8 cellular contexts compared by ENCODE assay signal in genomic region chr2:46942143-46942526, GRCh38. TPM values are rescaled to one million over a fixed set of nuclear protein-coding genes. Genes with fewer than 3 reads are reported as not detected.
DNase-seq lines count a peak whose midpoint lies in the region; ATAC-seq and TF ChIP-seq lines count a peak whose summit lies in the region.

No MANE protein-coding gene starts in this region.

- peaks cover 52% of the 10 kb centered on the region for H3K4me1 Mint-ChIP-seq in activated CD8-positive, alpha-beta T cell treated with anti-CD3 and anti-CD28 coated beads, Interleukin-2, amount 10 ng/mL, durations not matched to agents 7 days and 5 days (ENCODE audit: low read depth)
- H3K4me1 Mint-ChIP-seq in endodermal cell = peaks cover 20% of the 10 kb centered on the region
- H3K4me1 Mint-ChIP-seq in naive thymus-derived CD8-positive, alpha-beta T cell = peaks cover 33 to 71% (median 64%) of the 10 kb centered on the region in 4 donors
- peaks cover 57% of the 10 kb centered on the region for H3K4me1 Mint-ChIP-seq in stimulated activated naive CD8-positive, alpha-beta T cell treated with anti-CD3 and anti-CD28 coated beads, Interleukin-15, Interleukin-2, amounts not matched to agents 100 ng/mL and 50 ng/mL, for 24 hours (ENCODE audit: low read depth)

- H3K9ac ChIP-seq in endodermal cell (ENCODE audit: extremely low read depth, low read length, poor library complexity, severe bottlenecking) = peak overlapping the region; percentile 62

- H3K4me1 ChIP-seq in endodermal cell (ENCODE audit: control insufficient read depth, insufficient read depth, low read length) = peaks cover 15% of the 10 kb centered on the region

- no peak for TF ChIP-seq CTCF in C4-2B (conservative IDR thresholded peaks at IDR 0.05)
- TF ChIP-seq CTCF in endodermal cell (conservative IDR thresholded peaks at IDR 0.05) = no peak

- H3K27ac ChIP-seq in C4-2B (peak overlapping the region; percentile 79), endodermal cell (ENCODE audit: low read depth, low read length) (no peak overlapping the region)

- no peaks in the 10 kb centered on the region for H3K9me3 Mint-ChIP-seq in activated CD8-positive, alpha-beta T cell treated with anti-CD3 and anti-CD28 coated beads, Interleukin-2, amount 10 ng/mL, durations not matched to agents 7 days and 5 days (ENCODE audit: insufficient read depth)
- no peaks in the 10 kb centered on the region for H3K9me3 Mint-ChIP-seq in endodermal cell
- no peaks in the 10 kb centered on the region for H3K9me3 Mint-ChIP-seq in naive thymus-derived CD8-positive, alpha-beta T cell
- no peaks in the 10 kb centered on the region for H3K9me3 Mint-ChIP-seq in stimulated activated naive CD8-positive, alpha-beta T cell treated with anti-CD3 and anti-CD28 coated beads, Interleukin-15, Interleukin-2, amounts not matched to agents 100 ng/mL and 50 ng/mL, for 24 hours

- ATAC-seq in GM21367 (IDR thresholded peaks at IDR 0.05; ENCODE audit: unreplicated experiment) = peak; percentile 30
- peak; percentile 48 for ATAC-seq in activated CD8-positive, alpha-beta T cell treated with anti-CD3 and anti-CD28 coated beads, Interleukin-2, amount 10 ng/mL, durations not matched to agents 7 days and 5 days
- ATAC-seq in naive thymus-derived CD8-positive, alpha-beta T cell = peak; percentile 52 to 62

- H3K27ac Mint-ChIP-seq in activated CD8-positive, alpha-beta T cell treated with anti-CD3 and anti-CD28 coated beads, Interleukin-2, amount 10 ng/mL, durations not matched to agents 7 days and 5 days = peak overlapping the region; percentile 99
- peak overlapping the region; percentile 87 for H3K27ac Mint-ChIP-seq in endodermal cell
- peak overlapping the region; percentile 94 to 100 (median 98) for H3K27ac Mint-ChIP-seq in naive thymus-derived CD8-positive, alpha-beta T cell
- peak overlapping the region; percentile 96 for H3K27ac Mint-ChIP-seq in stimulated activated naive CD8-positive, alpha-beta T cell treated with anti-CD3 and anti-CD28 coated beads, Interleukin-15, Interleukin-2, amounts not matched to agents 100 ng/mL and 50 ng/mL, for 24 hours

- H3K27me3 ChIP-seq in endodermal cell (ENCODE audit: control insufficient read depth, insufficient read depth, low read length, poor library complexity, severe bottlenecking) = peaks cover 20% of the 10 kb centered on the region

- DNase-seq in KBM-7 = peak; percentile 44
- peak; percentile 74 for DNase-seq in activated CD8-positive, alpha-beta T cell treated with anti-CD3 and anti-CD28 coated beads, Interleukin-2, amount 10 ng/mL, durations not matched to agents 7 days and 5 days
- no peak for DNase-seq in endodermal cell
- peak; percentile 47 to 73 (median 64) for DNase-seq in naive thymus-derived CD8-positive, alpha-beta T cell
- no peak for DNase-seq in iPS-NIHi11 (ENCODE audit: low spot score)

- no peaks in the 10 kb centered on the region for H3K9me3 ChIP-seq in endodermal cell (ENCODE audit: control insufficient read depth, low read length)

- H3K4me3 ChIP-seq in endodermal cell (ENCODE audit: low read length) = peak overlapping the region; percentile 97

- no peaks in the 10 kb centered on the region for H3K36me3 ChIP-seq in endodermal cell (ENCODE audit: control insufficient read depth, insufficient read depth, low read length)

- POLR2A ChIA-PET in activated CD8-positive, alpha-beta T cell treated with anti-CD3 and anti-CD28 coated beads, Interleukin-2, amount 10 ng/mL, durations not matched to agents 7 days and 5 days (lab: Charles Lee) = interaction anchor here (0.9 to 1.2 kb wide), 5 partner anchors 9 to 1383 kb away, joined by 3 to 4 read pairs (median 3); no protein-coding TSS in a partner anchor
- POLR2A ChIA-PET in naive thymus-derived CD8-positive, alpha-beta T cell (lab: Charles Lee) = interaction anchor here (0.6 kb wide), 2 partner anchors 230 to 472 kb away, joined by 3 to 7 read pairs; no protein-coding TSS in a partner anchor

- no peaks in the 10 kb centered on the region for H3K27me3 Mint-ChIP-seq in activated CD8-positive, alpha-beta T cell treated with anti-CD3 and anti-CD28 coated beads, Interleukin-2, amount 10 ng/mL, durations not matched to agents 7 days and 5 days (ENCODE audit: low read depth)
- H3K27me3 Mint-ChIP-seq in endodermal cell (ENCODE audit: insufficient read depth) = peaks cover 28% of the 10 kb centered on the region
- no peaks in the 10 kb centered on the region for H3K27me3 Mint-ChIP-seq in naive thymus-derived CD8-positive, alpha-beta T cell
- H3K27me3 Mint-ChIP-seq in stimulated activated naive CD8-positive, alpha-beta T cell treated with anti-CD3 and anti-CD28 coated beads, Interleukin-15, Interleukin-2, amounts not matched to agents 100 ng/mL and 50 ng/mL, for 24 hours = no peaks in the 10 kb centered on the region

- in situ Hi-C loops in KBM-7 (cut with MboI; ENCODE audit: low pct_unique_long_range_greater_than_20kb, low sequenced_read_pairs) = no loop called here

- H3K36me3 Mint-ChIP-seq in activated CD8-positive, alpha-beta T cell treated with anti-CD3 and anti-CD28 coated beads, Interleukin-2, amount 10 ng/mL, durations not matched to agents 7 days and 5 days (ENCODE audit: low read depth) = peaks cover 37% of the 10 kb centered on the region
- H3K36me3 Mint-ChIP-seq in endodermal cell (ENCODE audit: low read depth) = peaks cover 3% of the 10 kb centered on the region
- no peaks in the 10 kb centered on the region for H3K36me3 Mint-ChIP-seq in naive thymus-derived CD8-positive, alpha-beta T cell
- peaks cover 16% of the 10 kb centered on the region for H3K36me3 Mint-ChIP-seq in stimulated activated naive CD8-positive, alpha-beta T cell treated with anti-CD3 and anti-CD28 coated beads, Interleukin-15, Interleukin-2, amounts not matched to agents 100 ng/mL and 50 ng/mL, for 24 hours (ENCODE audit: low read depth)

- peak overlapping the region; percentile 99 for H3K4me3 Mint-ChIP-seq in activated CD8-positive, alpha-beta T cell treated with anti-CD3 and anti-CD28 coated beads, Interleukin-2, amount 10 ng/mL, durations not matched to agents 7 days and 5 days
- peak overlapping the region; percentile 75 for H3K4me3 Mint-ChIP-seq in endodermal cell
- H3K4me3 Mint-ChIP-seq in naive thymus-derived CD8-positive, alpha-beta T cell = peak overlapping the region; percentile 90 to 99 (median 98)
- H3K4me3 Mint-ChIP-seq in stimulated activated naive CD8-positive, alpha-beta T cell treated with anti-CD3 and anti-CD28 coated beads, Interleukin-15, Interleukin-2, amounts not matched to agents 100 ng/mL and 50 ng/mL, for 24 hours = peak overlapping the region; percentile 94

- CTCF ChIA-PET in activated CD8-positive, alpha-beta T cell treated with anti-CD3 and anti-CD28 coated beads, Interleukin-2, amount 10 ng/mL, durations not matched to agents 7 days and 5 days (lab: Charles Lee) = interaction anchor here (0.9 to 1.0 kb wide), 2 partner anchors 20 to 37 kb away, joined by 3 to 7 read pairs; no protein-coding TSS in a partner anchor

- WGBS in endodermal cell (ENCODE audit: insufficient coverage in 1 of 2, insufficient read length in 1 of 2), 2 experiments = 10% methylated on average over 10 of the region's 10 CpGs; no CpG with 5 or more reads in 1 of the 2 experiments

RNA-seq across cellular contexts. Expression of gene TTC7A, which starts 1.1 kb away (rescaled TPM):
- 10 to 100 TPM; 59.3 to 61.0 TPM for total RNA-seq in activated CD8-positive, alpha-beta T cell treated with anti-CD3 and anti-CD28 coated beads, Interleukin-2, amount 10 ng/mL, durations not matched to agents 7 days and 5 days
- total RNA-seq in endodermal cell = 10 to 100 TPM; 11.9 to 17.6 TPM
- polyA plus RNA-seq in endodermal cell (2013, experiment 1 of 2) = 9.7 TPM
- 9.9 TPM for polyA plus RNA-seq in endodermal cell (2013, experiment 2 of 2)
- total RNA-seq in naive thymus-derived CD8-positive, alpha-beta T cell = 10 to 100 TPM; 40.6 to 44.9 TPM
- 10 to 100 TPM in 1 of 3 donors, 1 to 10 TPM in 2; 6.2 to 16.2 (median 9.3) TPM for polyA plus RNA-seq in naive thymus-derived CD8-positive, alpha-beta T cell

RNA-seq across cellular contexts. Expression of gene MCFD2, which starts 26.5 kb away (rescaled TPM):
- 10 to 100 TPM; 41.7 to 44.3 TPM for total RNA-seq in activated CD8-positive, alpha-beta T cell treated with anti-CD3 and anti-CD28 coated beads, Interleukin-2, amount 10 ng/mL, durations not matched to agents 7 days and 5 days
- 10 to 100 TPM; 82.4 to 82.9 TPM for total RNA-seq in endodermal cell
- polyA plus RNA-seq in endodermal cell (2013, experiment 1 of 2) = 73.4 TPM
- 71.3 TPM for polyA plus RNA-seq in endodermal cell (2013, experiment 2 of 2)
- total RNA-seq in naive thymus-derived CD8-positive, alpha-beta T cell = 10 to 100 TPM; 37.5 to 42.4 TPM
- polyA plus RNA-seq in naive thymus-derived CD8-positive, alpha-beta T cell = 10 to 100 TPM; 23.5 to 29.1 (median 26.2) TPM

Comparison
In these comparisons a context has a peak if more than half of its experiments do, and no peak if none do; other contexts are left out.
1. DNase-seq: peak in KBM-7 (single experiment), activated CD8-positive, alpha-beta T cell treated with anti-CD3 and anti-CD28 coated beads, Interleukin-2, amount 10 ng/mL, durations not matched to agents 7 days and 5 days (single experiment) and naive thymus-derived CD8-positive, alpha-beta T cell (10 of 10); none in endodermal cell (single experiment) and iPS-NIHi11 (single experiment).
2. Peak in every context shown above with its lines, with median percentiles within 50 percentile points of each other: ATAC-seq, H3K27ac Mint-ChIP-seq and H3K4me3 Mint-ChIP-seq.